In the genomic region with DNA sequence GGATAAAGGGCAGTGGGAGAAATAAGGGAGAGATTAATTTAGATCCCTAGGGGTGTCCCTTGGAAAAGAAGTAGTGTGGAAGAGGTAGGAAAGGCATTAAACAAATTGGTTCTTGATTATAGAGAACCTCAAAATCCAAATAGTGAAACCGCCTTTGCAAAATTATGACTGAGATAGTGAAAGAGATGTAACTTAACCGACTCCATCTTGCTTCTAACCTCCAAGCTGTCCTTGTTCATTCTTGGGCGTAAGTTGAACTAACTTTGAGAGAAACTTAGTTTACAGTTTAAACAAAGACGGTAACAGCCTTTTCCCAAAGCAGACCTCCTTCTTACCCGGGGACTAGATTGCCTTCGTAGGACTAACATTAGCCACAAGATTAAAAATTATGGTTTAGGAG, we compare ENCODE assay signal across 2 cellular contexts.
TF ChIP-seq lines count a peak whose summit lies in the region.

No MANE protein-coding gene starts in this region.

TF ChIP-seq in GM23338, 12 proteins besides CTCF, POLR2A, EP300 and RAD21 (continues in another document):
- no peak for TF ChIP-seq STAT1 (IDR thresholded peaks at IDR 0.05; ENCODE audit: unreplicated experiment)
- TF ChIP-seq REST (IDR thresholded peaks at IDR 0.05; ENCODE audit: unreplicated experiment): no peak
- TF ChIP-seq NANOG (IDR thresholded peaks at IDR 0.05; ENCODE audit: borderline replicate concordance): no peak
- TF ChIP-seq POLR2AphosphoS5 (IDR thresholded peaks at IDR 0.05; ENCODE audit: low read depth): no peak
- no peak for TF ChIP-seq ZNF331 (CRISPR knock-in tag; IDR thresholded peaks at IDR 0.05; ENCODE audit: low read depth)
- TF ChIP-seq EZH2phosphoT487 (IDR thresholded peaks at IDR 0.05; ENCODE audit: unreplicated experiment): no peak
- no peak for TF ChIP-seq EZH2 (IDR thresholded peaks at IDR 0.05; ENCODE audit: low read depth, unreplicated experiment)
- TF ChIP-seq JUNB (IDR thresholded peaks at IDR 0.05; ENCODE audit: unreplicated experiment): no peak
- no peak for TF ChIP-seq ETS1 (IDR thresholded peaks at IDR 0.05)
- TF ChIP-seq ZNF462 (CRISPR knock-in tag; IDR thresholded peaks at IDR 0.05): no peak

TF ChIP-seq in K562, 482 proteins besides CTCF, POLR2A, EP300 and RAD21 (continues in another document):
- no peak for TF ChIP-seq STAT5A (IDR thresholded peaks at IDR 0.05; ENCODE audit: borderline replicate concordance, low read length)
- no peak for TF ChIP-seq SREBF2 (CRISPR knock-in tag; IDR thresholded peaks at IDR 0.05)
- TF ChIP-seq LCOR (CRISPR knock-in tag; IDR thresholded peaks at IDR 0.05): no peak
- TF ChIP-seq ZBTB7A (IDR thresholded peaks at IDR 0.05; ENCODE audit: borderline replicate concordance, control insufficient read depth, low read depth, low read length): no peak
- TF ChIP-seq POLR2AphosphoS2 (IDR thresholded peaks at IDR 0.05; ENCODE audit: low read length): no peak
- TF ChIP-seq DDX20 (tag; IDR thresholded peaks at IDR 0.05; ENCODE audit: low read depth): peak; percentile 68; the same call in 1 of the 2 replicates
- 0 out of 2 replicates have a peak, but pooled peaks have one; percentile 58 for TF ChIP-seq ZNF584 (CRISPR knock-in tag; IDR thresholded peaks at IDR 0.05; ENCODE audit: low read depth)
- TF ChIP-seq ILF3 (IDR thresholded peaks at IDR 0.05; ENCODE audit: borderline replicate concordance): no peak
- TF ChIP-seq ZBTB17 (CRISPR knock-in tag; IDR thresholded peaks at IDR 0.05): no peak
- no peak for TF ChIP-seq ZNF174 (CRISPR knock-in tag; IDR thresholded peaks at IDR 0.05)
- TF ChIP-seq, protein P1, sequence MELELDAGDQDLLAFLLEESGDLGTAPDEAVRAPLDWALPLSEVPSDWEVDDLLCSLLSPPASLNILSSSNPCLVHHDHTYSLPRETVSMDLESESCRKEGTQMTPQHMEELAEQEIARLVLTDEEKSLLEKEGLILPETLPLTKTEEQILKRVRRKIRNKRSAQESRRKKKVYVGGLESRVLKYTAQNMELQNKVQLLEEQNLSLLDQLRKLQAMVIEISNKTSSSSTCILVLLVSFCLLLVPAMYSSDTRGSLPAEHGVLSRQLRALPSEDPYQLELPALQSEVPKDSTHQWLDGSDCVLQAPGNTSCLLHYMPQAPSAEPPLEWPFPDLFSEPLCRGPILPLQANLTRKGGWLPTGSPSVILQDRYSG (tag; conservative IDR thresholded peaks at IDR 0.05; ENCODE audit: low read depth): 0 out of 2 replicates have a peak, but pooled peaks have one; percentile 55
- TF ChIP-seq ZNF263 (CRISPR knock-in tag; IDR thresholded peaks at IDR 0.05; ENCODE audit: borderline replicate concordance): no peak
- TF ChIP-seq ZC3H8 (IDR thresholded peaks at IDR 0.05): no peak
- TF ChIP-seq ZSCAN29 (IDR thresholded peaks at IDR 0.05): no peak
- no peak for TF ChIP-seq ZNF143 (CRISPR knock-in tag; IDR thresholded peaks at IDR 0.05)
- TF ChIP-seq GTF2E2 (tag; IDR thresholded peaks at IDR 0.05): no peak
- no peak for TF ChIP-seq SMAD1 (IDR thresholded peaks at IDR 0.05; ENCODE audit: low read depth, low read length, partially characterized antibody)
- TF ChIP-seq HLTF (IDR thresholded peaks at IDR 0.05): no peak
- TF ChIP-seq, protein P2, sequence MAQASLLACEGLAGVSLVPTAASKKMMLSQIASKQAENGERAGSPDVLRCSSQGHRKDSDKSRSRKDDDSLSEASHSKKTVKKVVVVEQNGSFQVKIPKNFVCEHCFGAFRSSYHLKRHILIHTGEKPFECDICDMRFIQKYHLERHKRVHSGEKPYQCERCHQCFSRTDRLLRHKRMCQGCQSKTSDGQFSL (CRISPR knock-in tag; IDR thresholded peaks at IDR 0.05): no peak
- TF ChIP-seq, protein P2 (tag; IDR thresholded peaks at IDR 0.05): 0 out of 4 replicates have a peak, but pooled peaks of 1 of the 2 experiments have one; percentile 50
- no peak for TF ChIP-seq ETS1 (conservative IDR thresholded peaks at IDR 0.05; ENCODE audit: control insufficient read depth, low read depth, low read length)
- TF ChIP-seq HNRNPUL1 (IDR thresholded peaks at IDR 0.05; ENCODE audit: low read length): no peak
- no peak for TF ChIP-seq CC2D1A (IDR thresholded peaks at IDR 0.05)
- peak; percentile 83 for TF ChIP-seq PTTG1 (tag; IDR thresholded peaks at IDR 0.05; ENCODE audit: low read depth)
- TF ChIP-seq NFYB (IDR thresholded peaks at IDR 0.05; ENCODE audit: extremely low read depth, insufficient read length): no peak
- TF ChIP-seq ZNF184 (CRISPR knock-in tag; IDR thresholded peaks at IDR 0.05): no peak
- no peak for TF ChIP-seq NR4A1 (CRISPR knock-in tag; IDR thresholded peaks at IDR 0.05)
- peak; percentile 88; the same call in 1 of the 2 replicates for TF ChIP-seq NR4A1 (tag; IDR thresholded peaks at IDR 0.05)
- TF ChIP-seq SP2 (IDR thresholded peaks at IDR 0.05; ENCODE audit: extremely low read depth, low read depth, low read length, poor library complexity, severe bottlenecking): no peak
- no peak for TF ChIP-seq NR2C1 (IDR thresholded peaks at IDR 0.05)
- TF ChIP-seq NR2C1 (tag; IDR thresholded peaks at IDR 0.05): peak; percentile 65
- TF ChIP-seq TAF1 (IDR thresholded peaks at IDR 0.05; ENCODE audit: control insufficient read depth, extremely low read depth, insufficient read depth, low read length, severe bottlenecking): no peak
- no peak for TF ChIP-seq MXI1 (IDR thresholded peaks at IDR 0.05; ENCODE audit: low read depth, low read length)
- TF ChIP-seq NFIX (CRISPR knock-in tag; IDR thresholded peaks at IDR 0.05; ENCODE audit: low read depth): no peak
- no peak for TF ChIP-seq TCF3 (CRISPR knock-in tag; IDR thresholded peaks at IDR 0.05)
- peak; percentile 64 for TF ChIP-seq ZNF311 (CRISPR knock-in tag; IDR thresholded peaks at IDR 0.05)
- TF ChIP-seq MEF2D (tag; conservative IDR thresholded peaks at IDR 0.05; ENCODE audit: low read depth): peak; percentile 55; the same call in 1 of the 2 replicates
- no peak for TF ChIP-seq SMARCC2 (IDR thresholded peaks at IDR 0.05; ENCODE audit: low read depth)
- TF ChIP-seq, protein P3, sequence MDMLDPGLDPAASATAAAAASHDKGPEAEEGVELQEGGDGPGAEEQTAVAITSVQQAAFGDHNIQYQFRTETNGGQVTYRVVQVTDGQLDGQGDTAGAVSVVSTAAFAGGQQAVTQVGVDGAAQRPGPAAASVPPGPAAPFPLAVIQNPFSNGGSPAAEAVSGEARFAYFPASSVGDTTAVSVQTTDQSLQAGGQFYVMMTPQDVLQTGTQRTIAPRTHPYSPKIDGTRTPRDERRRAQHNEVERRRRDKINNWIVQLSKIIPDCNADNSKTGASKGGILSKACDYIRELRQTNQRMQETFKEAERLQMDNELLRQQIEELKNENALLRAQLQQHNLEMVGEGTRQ (CRISPR knock-in tag; IDR thresholded peaks at IDR 0.05): no peak
- no peak for TF ChIP-seq BRF1 (IDR thresholded peaks at IDR 0.05; ENCODE audit: borderline replicate concordance, extremely low read depth, insufficient read length)
- peak; percentile 44; the same call in 1 of the 2 replicates for TF ChIP-seq CXXC5 (CRISPR knock-in tag; IDR thresholded peaks at IDR 0.05)
- no peak for TF ChIP-seq ZNF780A (CRISPR knock-in tag; IDR thresholded peaks at IDR 0.05)
- no peak for TF ChIP-seq SPI1 (IDR thresholded peaks at IDR 0.05; ENCODE audit: borderline replicate concordance, low read depth, low read length)
- TF ChIP-seq PTBP1 (IDR thresholded peaks at IDR 0.05; ENCODE audit: low read depth, low read length): no peak
- no peak for TF ChIP-seq CHCHD3 (CRISPR knock-in tag; IDR thresholded peaks at IDR 0.05)
- TF ChIP-seq COPS2 (conservative IDR thresholded peaks at IDR 0.05): no peak
- 0 out of 2 replicates have a peak, but pooled peaks have one; percentile 64 for TF ChIP-seq PYGO2 (tag; IDR thresholded peaks at IDR 0.05)
- no peak for TF ChIP-seq RBM34 (IDR thresholded peaks at IDR 0.05; ENCODE audit: borderline replicate concordance, insufficient read depth, low read length)
- TF ChIP-seq, protein P4, sequence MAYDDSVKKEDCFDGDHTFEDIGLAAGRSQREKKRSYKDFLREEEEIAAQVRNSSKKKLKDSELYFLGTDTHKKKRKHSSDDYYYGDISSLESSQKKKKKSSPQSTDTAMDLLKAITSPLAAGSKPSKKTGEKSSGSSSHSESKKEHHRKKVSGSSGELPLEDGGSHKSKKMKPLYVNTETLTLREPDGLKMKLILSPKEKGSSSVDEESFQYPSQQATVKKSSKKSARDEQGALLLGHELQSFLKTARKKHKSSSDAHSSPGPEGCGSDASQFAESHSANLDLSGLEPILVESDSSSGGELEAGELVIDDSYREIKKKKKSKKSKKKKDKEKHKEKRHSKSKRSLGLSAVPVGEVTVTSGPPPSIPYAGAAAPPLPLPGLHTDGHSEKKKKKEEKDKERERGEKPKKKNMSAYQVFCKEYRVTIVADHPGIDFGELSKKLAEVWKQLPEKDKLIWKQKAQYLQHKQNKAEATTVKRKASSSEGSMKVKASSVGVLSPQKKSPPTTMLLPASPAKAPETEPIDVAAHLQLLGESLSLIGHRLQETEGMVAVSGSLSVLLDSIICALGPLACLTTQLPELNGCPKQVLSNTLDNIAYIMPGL (CRISPR knock-in tag; IDR thresholded peaks at IDR 0.05): no peak
- no peak for TF ChIP-seq ZNF436 (CRISPR knock-in tag; IDR thresholded peaks at IDR 0.05)
- TF ChIP-seq, protein P5, sequence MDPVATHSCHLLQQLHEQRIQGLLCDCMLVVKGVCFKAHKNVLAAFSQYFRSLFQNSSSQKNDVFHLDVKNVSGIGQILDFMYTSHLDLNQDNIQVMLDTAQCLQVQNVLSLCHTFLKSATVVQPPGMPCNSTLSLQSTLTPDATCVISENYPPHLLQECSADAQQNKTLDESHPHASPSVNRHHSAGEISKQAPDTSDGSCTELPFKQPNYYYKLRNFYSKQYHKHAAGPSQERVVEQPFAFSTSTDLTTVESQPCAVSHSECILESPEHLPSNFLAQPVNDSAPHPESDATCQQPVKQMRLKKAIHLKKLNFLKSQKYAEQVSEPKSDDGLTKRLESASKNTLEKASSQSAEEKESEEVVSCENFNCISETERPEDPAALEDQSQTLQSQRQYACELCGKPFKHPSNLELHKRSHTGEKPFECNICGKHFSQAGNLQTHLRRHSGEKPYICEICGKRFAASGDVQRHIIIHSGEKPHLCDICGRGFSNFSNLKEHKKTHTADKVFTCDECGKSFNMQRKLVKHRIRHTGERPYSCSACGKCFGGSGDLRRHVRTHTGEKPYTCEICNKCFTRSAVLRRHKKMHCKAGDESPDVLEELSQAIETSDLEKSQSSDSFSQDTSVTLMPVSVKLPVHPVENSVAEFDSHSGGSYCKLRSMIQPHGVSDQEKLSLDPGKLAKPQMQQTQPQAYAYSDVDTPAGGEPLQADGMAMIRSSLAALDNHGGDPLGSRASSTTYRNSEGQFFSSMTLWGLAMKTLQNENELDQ (CRISPR knock-in tag; IDR thresholded peaks at IDR 0.05; ENCODE audit: borderline replicate concordance): no peak
- TF ChIP-seq ZNF165 (CRISPR knock-in tag; IDR thresholded peaks at IDR 0.05; ENCODE audit: borderline replicate concordance): no peak
- peak; percentile 85 for TF ChIP-seq DMBX1 (CRISPR knock-in tag; IDR thresholded peaks at IDR 0.05; ENCODE audit: borderline replicate concordance)
- TF ChIP-seq, protein P6, sequence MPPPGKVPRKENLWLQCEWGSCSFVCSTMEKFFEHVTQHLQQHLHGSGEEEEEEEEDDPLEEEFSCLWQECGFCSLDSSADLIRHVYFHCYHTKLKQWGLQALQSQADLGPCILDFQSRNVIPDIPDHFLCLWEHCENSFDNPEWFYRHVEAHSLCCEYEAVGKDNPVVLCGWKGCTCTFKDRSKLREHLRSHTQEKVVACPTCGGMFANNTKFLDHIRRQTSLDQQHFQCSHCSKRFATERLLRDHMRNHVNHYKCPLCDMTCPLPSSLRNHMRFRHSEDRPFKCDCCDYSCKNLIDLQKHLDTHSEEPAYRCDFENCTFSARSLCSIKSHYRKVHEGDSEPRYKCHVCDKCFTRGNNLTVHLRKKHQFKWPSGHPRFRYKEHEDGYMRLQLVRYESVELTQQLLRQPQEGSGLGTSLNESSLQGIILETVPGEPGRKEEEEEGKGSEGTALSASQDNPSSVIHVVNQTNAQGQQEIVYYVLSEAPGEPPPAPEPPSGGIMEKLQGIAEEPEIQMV (tag; conservative IDR thresholded peaks at IDR 0.05; ENCODE audit: low read depth): 0 out of 2 replicates have a peak, but pooled peaks have one; percentile 31
- TF ChIP-seq TOE1 (IDR thresholded peaks at IDR 0.05; ENCODE audit: borderline replicate concordance): no peak
- TF ChIP-seq TOE1 (CRISPR knock-in tag; IDR thresholded peaks at IDR 0.05; ENCODE audit: borderline replicate concordance, low read depth): no peak
- TF ChIP-seq, protein P7, sequence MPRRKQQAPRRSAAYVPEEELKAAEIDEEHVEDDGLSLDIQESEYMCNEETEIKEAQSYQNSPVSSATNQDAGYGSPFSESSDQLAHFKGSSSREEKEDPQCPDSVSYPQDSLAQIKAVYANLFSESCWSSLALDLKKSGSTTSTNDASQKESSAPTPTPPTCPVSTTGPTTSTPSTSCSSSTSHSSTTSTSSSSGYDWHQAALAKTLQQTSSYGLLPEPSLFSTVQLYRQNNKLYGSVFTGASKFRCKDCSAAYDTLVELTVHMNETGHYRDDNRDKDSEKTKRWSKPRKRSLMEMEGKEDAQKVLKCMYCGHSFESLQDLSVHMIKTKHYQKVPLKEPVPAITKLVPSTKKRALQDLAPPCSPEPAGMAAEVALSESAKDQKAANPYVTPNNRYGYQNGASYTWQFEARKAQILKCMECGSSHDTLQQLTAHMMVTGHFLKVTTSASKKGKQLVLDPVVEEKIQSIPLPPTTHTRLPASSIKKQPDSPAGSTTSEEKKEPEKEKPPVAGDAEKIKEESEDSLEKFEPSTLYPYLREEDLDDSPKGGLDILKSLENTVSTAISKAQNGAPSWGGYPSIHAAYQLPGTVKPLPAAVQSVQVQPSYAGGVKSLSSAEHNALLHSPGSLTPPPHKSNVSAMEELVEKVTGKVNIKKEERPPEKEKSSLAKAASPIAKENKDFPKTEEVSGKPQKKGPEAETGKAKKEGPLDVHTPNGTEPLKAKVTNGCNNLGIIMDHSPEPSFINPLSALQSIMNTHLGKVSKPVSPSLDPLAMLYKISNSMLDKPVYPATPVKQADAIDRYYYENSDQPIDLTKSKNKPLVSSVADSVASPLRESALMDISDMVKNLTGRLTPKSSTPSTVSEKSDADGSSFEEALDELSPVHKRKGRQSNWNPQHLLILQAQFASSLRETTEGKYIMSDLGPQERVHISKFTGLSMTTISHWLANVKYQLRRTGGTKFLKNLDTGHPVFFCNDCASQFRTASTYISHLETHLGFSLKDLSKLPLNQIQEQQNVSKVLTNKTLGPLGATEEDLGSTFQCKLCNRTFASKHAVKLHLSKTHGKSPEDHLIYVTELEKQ (CRISPR knock-in tag; IDR thresholded peaks at IDR 0.05): 0 out of 2 replicates have a peak, but pooled peaks have one; percentile 11
